In the genomic region with DNA sequence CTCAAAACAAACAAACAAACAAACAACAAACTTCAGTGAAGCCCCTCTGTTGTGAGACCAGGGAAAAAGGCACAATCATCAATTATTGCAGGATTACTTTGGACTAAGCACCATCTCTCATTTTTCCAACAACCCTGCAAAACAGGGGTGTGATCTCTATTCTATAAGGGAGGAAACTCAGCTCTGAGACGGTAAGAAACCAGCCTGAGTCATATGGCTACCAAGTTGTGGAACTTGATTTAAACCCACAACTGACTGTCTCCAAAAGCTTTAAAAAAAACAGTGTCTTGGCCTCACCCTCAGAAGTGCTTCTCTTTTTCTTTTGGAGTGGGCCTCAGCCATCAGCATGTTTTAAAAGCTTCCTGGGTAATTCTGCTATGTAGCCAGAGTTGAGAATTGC, we compare ENCODE assay signal across 9 cellular contexts. TPM values are rescaled to one million over a fixed set of nuclear protein-coding genes. Genes with fewer than 3 reads are reported as not detected.
DNase-seq lines count a peak whose midpoint lies in the region; ATAC-seq and TF ChIP-seq lines count a peak whose summit lies in the region.
"Had no signal": no experiment of that assay in that cellular context is flagged by ENCODE, and none has a peak within 500 bp of the region (broad histone marks: within the 10 kb centered on the region; RNA-seq: fewer than 3 reads in every experiment).

No MANE protein-coding gene starts in this region.

- peak overlapping the region; percentile 76 for H3K27ac ChIP-seq in OCI-LY3 (ENCODE audit: low read length)
- H3K27ac ChIP-seq: cardiac muscle cell had no signal

- peaks cover 0 to 5% (median 3%) of the 10 kb centered on the region in 3 donors for H3K27me3 Mint-ChIP-seq in immature natural killer cell (ENCODE audit: low read depth in 3 of 3)

- no peaks in the 10 kb centered on the region for H3K79me2 ChIP-seq in OCI-LY3 (ENCODE audit: low read length)

- H4K20me1 ChIP-seq in OCI-LY3 (ENCODE audit: insufficient read depth, low read length) = no peaks in the 10 kb centered on the region

- H3K36me3 Mint-ChIP-seq in immature natural killer cell = peaks cover 35 to 60% (median 43%) of the 10 kb centered on the region in 3 donors

- H3K27ac Mint-ChIP-seq in immature natural killer cell = peak overlapping the region in 5 of 6 donors; percentile 42 to 76 (median 64)

- peaks cover 15% of the 10 kb centered on the region for H3K36me3 ChIP-seq in OCI-LY3 (replicated peaks; ENCODE audit: low read depth, low read length)
- H3K36me3 ChIP-seq: cardiac muscle cell had no signal

- peaks cover 9% of the 10 kb centered on the region for H3K9me3 ChIP-seq in OCI-LY3 (ENCODE audit: insufficient read depth, low read length)

- H3K4me1 Mint-ChIP-seq in immature natural killer cell = peaks cover 33 to 79% of the 10 kb centered on the region in 2 donors

- no peaks in the 10 kb centered on the region for H3K9me3 Mint-ChIP-seq in immature natural killer cell

- H3K4me1 ChIP-seq in OCI-LY3 (ENCODE audit: low read length) = peaks cover 40% of the 10 kb centered on the region

- H3K4me3 Mint-ChIP-seq in immature natural killer cell = no peak overlapping the region

- DNase-seq in immature natural killer cell = no peak
- DNase-seq in T-helper 9 cell = no peak
- no peak for DNase-seq in HCEC 1CT
- no peak for DNase-seq in A172 (ENCODE audit: low spot score)
- no peak for DNase-seq in DMS79 treated with DMSO at 0.1 percent for 48 hours (lab: John Stamatoyannopoulos, UW)

- H3K9ac ChIP-seq in OCI-LY3 (ENCODE audit: low read length) = peak overlapping the region; percentile 48; the same call in 1 of the 2 replicates

- no peak for TF ChIP-seq CTCF in OCI-LY3 (IDR thresholded peaks at IDR 0.05; ENCODE audit: low read depth, low read length)

- no peak overlapping the region for H2AFZ ChIP-seq in OCI-LY3 (ENCODE audit: low read depth, low read length)

- peak overlapping the region; percentile 58 for H3K4me2 ChIP-seq in OCI-LY3 (ENCODE audit: low read length)

- H3K27me3 ChIP-seq in OCI-LY3 (ENCODE audit: low read depth, low read length) = no peaks in the 10 kb centered on the region
- H3K27me3 ChIP-seq: cardiac muscle cell had no signal

- peak; percentile 88 for ATAC-seq in GM18517 (IDR thresholded peaks at IDR 0.05; ENCODE audit: unreplicated experiment)
- peak; percentile 81 for ATAC-seq in HG02610 (IDR thresholded peaks at IDR 0.05; ENCODE audit: unreplicated experiment)

- H3K4me3 ChIP-seq in OCI-LY3 (ENCODE audit: low read length) = peak overlapping the region; percentile 11; the same call in 1 of the 2 replicates
- H3K4me3 ChIP-seq: cardiac muscle cell had no signal

RNA-seq across cellular contexts. Expression of a gene that starts 49.8 kb away (rescaled TPM):
- 100 to 1,000 TPM in 1 of 3 donors, 10 to 100 TPM in 2; 38.8 to 131 (median 60.1) TPM for polyA plus RNA-seq in immature natural killer cell
- total RNA-seq in A172 (2014; rRNA removed; shearing (Covaris generic)) = 0.33 and 2.6 TPM in 2 replicates
